Comparison of ENCODE assay signal across 8 cellular contexts in genomic region chr1:100440075-100440809, GRCh38.
DNase-seq lines count a peak whose midpoint lies in the region; TF ChIP-seq lines count a peak whose summit lies in the region.

No MANE protein-coding gene starts in this region.

- intact Hi-C loops in activated T-helper 2 cell treated with anti-CD3 and anti-CD28 coated beads, Interferon-gamma antibody, Interleukin-2, Interleukin-4, amounts not matched to agents 10 μg/mL and 5 μg/mL and 100 μg/mL, durations not matched to agents 14 hours and 24 hours and 36 hours (cut with micrococcal nuclease) = loop anchor here (1.0 to 10.0 kb wide), 8 partner anchors 12 to 855 kb away; partner anchors contain the start of genes RTCA, SASS6, TRMT13 and VCAM1

- peak overlapping the region; percentile 58 for H3K27ac Mint-ChIP-seq in activated T-helper 2 cell treated with anti-CD3 and anti-CD28 coated beads, Interferon-gamma antibody, Interleukin-2, Interleukin-4, amounts not matched to agents 10 μg/mL and 5 μg/mL and 100 μg/mL, durations not matched to agents 14 hours and 24 hours and 36 hours

- no peaks in the 10 kb centered on the region for H3K79me1 ChIP-seq in trophoblast cell (ENCODE audit: low read length)

- H3K27me3 ChIP-seq in trophoblast cell (ENCODE audit: insufficient read depth, low read length) = no peaks in the 10 kb centered on the region

- H3K18ac ChIP-seq in trophoblast cell (ENCODE audit: low read length) = no peak overlapping the region

- no peaks in the 10 kb centered on the region for H3K27me3 Mint-ChIP-seq in activated T-helper 2 cell treated with anti-CD3 and anti-CD28 coated beads, Interferon-gamma antibody, Interleukin-2, Interleukin-4, amounts not matched to agents 10 μg/mL and 5 μg/mL and 100 μg/mL, durations not matched to agents 14 hours and 24 hours and 36 hours (ENCODE audit: low read depth)

- no peaks in the 10 kb centered on the region for H3K79me2 ChIP-seq in trophoblast cell (ENCODE audit: control insufficient read depth, insufficient read depth, low read length, poor library complexity)

- peaks cover 30% of the 10 kb centered on the region for H3K36me3 Mint-ChIP-seq in activated T-helper 2 cell treated with anti-CD3 and anti-CD28 coated beads, Interferon-gamma antibody, Interleukin-2, Interleukin-4, amounts not matched to agents 10 μg/mL and 5 μg/mL and 100 μg/mL, durations not matched to agents 14 hours and 24 hours and 36 hours (ENCODE audit: low read depth)

- no peak overlapping the region for H2BK5ac ChIP-seq in trophoblast cell (ENCODE audit: low read depth, low read length, poor library complexity)

- no peaks in the 10 kb centered on the region for H3K36me3 ChIP-seq in trophoblast cell (ENCODE audit: control insufficient read depth in 1 of 2, insufficient read depth in 2 of 2, low read length in 2 of 2)

- peaks cover 5 to 11% of the 10 kb centered on the region in 2 experiments for H3K4me1 ChIP-seq in trophoblast cell (ENCODE audit: control insufficient read depth in 1 of 2, insufficient read depth in 2 of 2, low read length in 2 of 2)

- no peak for TF ChIP-seq CTCF in foreskin fibroblast (IDR thresholded peaks at IDR 0.05; ENCODE audit: low read depth, low read length)

- H3K9me3 ChIP-seq in trophoblast cell (ENCODE audit: insufficient read depth, low read depth, low read length) = no peaks in the 10 kb centered on the region

- H3K4me2 ChIP-seq in trophoblast cell (ENCODE audit: low read length) = no peak overlapping the region

- peak; percentile 32 for DNase-seq in ELF-1 (ENCODE audit: low read depth, low spot score)
- peak; percentile 9 for DNase-seq in NCI-H510A (lab: John Stamatoyannopoulos, UW)
- peak; percentile 77 for DNase-seq in activated T-helper 2 cell treated with anti-CD3 and anti-CD28 coated beads, Interferon-gamma antibody, Interleukin-2, Interleukin-4, amounts not matched to agents 10 μg/mL and 5 μg/mL and 100 μg/mL, durations not matched to agents 14 hours and 24 hours and 36 hours (ENCODE audit: low spot score)
- DNase-seq in trophoblast cell = peak; percentile 21 to 67
- DNase-seq in ecto neural progenitor cell (ENCODE audit: low spot score) = no peak
- no peak for DNase-seq in COLO829 (ENCODE audit: low spot score)
- DNase-seq in foreskin fibroblast = no peak
- DNase-seq in HCEC 1CT = no peak

- H3K23ac ChIP-seq in trophoblast cell (ENCODE audit: low read length) = no peak overlapping the region

- H3K27ac ChIP-seq in trophoblast cell (ENCODE audit: low read depth, low read length) = no peak overlapping the region

- H2BK120ac ChIP-seq in trophoblast cell (ENCODE audit: insufficient read depth, low read length, poor library complexity) = no peak overlapping the region

- no peak overlapping the region for H2BK12ac ChIP-seq in trophoblast cell (ENCODE audit: low read length)

- H3K4me3 Mint-ChIP-seq in activated T-helper 2 cell treated with anti-CD3 and anti-CD28 coated beads, Interferon-gamma antibody, Interleukin-2, Interleukin-4, amounts not matched to agents 10 μg/mL and 5 μg/mL and 100 μg/mL, durations not matched to agents 14 hours and 24 hours and 36 hours (ENCODE audit: low read depth) = peak overlapping the region; percentile 15

- H3K9ac ChIP-seq in trophoblast cell (ENCODE audit: low read length) = no peak overlapping the region

- H3K4me1 Mint-ChIP-seq in activated T-helper 2 cell treated with anti-CD3 and anti-CD28 coated beads, Interferon-gamma antibody, Interleukin-2, Interleukin-4, amounts not matched to agents 10 μg/mL and 5 μg/mL and 100 μg/mL, durations not matched to agents 14 hours and 24 hours and 36 hours (ENCODE audit: low read depth) = peaks cover 58% of the 10 kb centered on the region

- H4K91ac ChIP-seq in trophoblast cell (ENCODE audit: low read depth, low read length) = no peak overlapping the region

- H3K4me3 ChIP-seq in trophoblast cell (ENCODE audit: low read depth, low read length) (no peak overlapping the region), foreskin fibroblast (ENCODE audit: low read depth in 1 of 2, low read length in 2 of 2) (no peak overlapping the region)

- no peaks in the 10 kb centered on the region for H3K9me3 Mint-ChIP-seq in activated T-helper 2 cell treated with anti-CD3 and anti-CD28 coated beads, Interferon-gamma antibody, Interleukin-2, Interleukin-4, amounts not matched to agents 10 μg/mL and 5 μg/mL and 100 μg/mL, durations not matched to agents 14 hours and 24 hours and 36 hours

- no CpG with 5 or more reads among the region's 4 CpGs for WGBS in trophoblast cell (ENCODE audit: extremely low coverage, insufficient coverage, insufficient read length)

- no peak overlapping the region for H4K12ac ChIP-seq in trophoblast cell (ENCODE audit: low read depth, low read length)

- no peak overlapping the region for H2AFZ ChIP-seq in trophoblast cell (ENCODE audit: insufficient read depth, low read length, poor library complexity)

- H3K14ac ChIP-seq in trophoblast cell (ENCODE audit: low read length) = no peak overlapping the region

- no peak overlapping the region for H3K4ac ChIP-seq in trophoblast cell (ENCODE audit: low read depth, low read length)

- no peak overlapping the region for H2AK5ac ChIP-seq in trophoblast cell (ENCODE audit: low read length)

- no peak overlapping the region for H4K8ac ChIP-seq in trophoblast cell (ENCODE audit: low read depth, low read length)

Comparison
In these comparisons a context has a peak if more than half of its experiments do, and no peak if none do; other contexts are left out.
1. DNase-seq: peak in ELF-1 (single experiment), NCI-H510A (single experiment), activated T-helper 2 cell treated with anti-CD3 and anti-CD28 coated beads, Interferon-gamma antibody, Interleukin-2, Interleukin-4, amounts not matched to agents 10 μg/mL and 5 μg/mL and 100 μg/mL, durations not matched to agents 14 hours and 24 hours and 36 hours (single experiment) and trophoblast cell (2 of 2); none in ecto neural progenitor cell (single experiment), COLO829 (single experiment), foreskin fibroblast (0 of 2) and HCEC 1CT (single experiment).